ENCODE assay signal across 34 cellular contexts in the genomic region with DNA sequence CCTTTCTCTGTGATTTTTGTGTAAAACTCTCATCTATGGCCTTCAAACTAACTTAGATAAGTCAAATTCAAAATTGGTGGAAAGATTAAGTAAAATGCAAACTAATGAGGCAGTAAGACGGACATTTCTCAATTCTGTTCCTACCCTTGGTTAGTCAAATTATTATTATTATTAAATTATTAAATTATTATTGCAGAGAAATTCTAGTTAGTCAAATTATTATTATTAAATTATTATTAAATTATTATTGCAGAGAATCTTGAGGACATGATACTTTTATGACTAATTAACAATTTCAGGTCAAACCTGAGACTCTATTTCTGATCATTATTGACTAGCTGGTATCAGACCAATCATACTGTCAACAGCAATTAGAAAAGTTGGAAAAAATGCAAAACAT.
"Had no signal": no experiment of that assay in that cellular context is flagged by ENCODE, and none has a peak within 500 bp of the region (broad histone marks: within the 10 kb centered on the region; RNA-seq: fewer than 3 reads in every experiment).

No MANE protein-coding gene starts in this region.

- H3K27ac ChIP-seq: KMS-11 had no signal

- DNase-seq: Karpas-422, Kasumi-1, MG63, MM.1S, MV-4-11, NCI-H1048, NCI-H1092, NCI-H1092 treated with DMSO at 0.1 percent for 48 hours, NCI-H1105, NCI-H1105 treated with DMSO at 0.1 percent for 48 hours, NCI-H1417, NCI-H1417 treated with DMSO at 0.1 percent for 48 hours, NCI-H1436, NCI-H1436 treated with DMSO at 0.1 percent for 48 hours, NCI-H146, NCI-H1694, NCI-H1694 treated with DMSO at 0.1 percent for 48 hours, NCI-H187, NCI-H187 treated with DMSO at 0.1 percent for 48 hours, NCI-H1930, NCI-H2029, NCI-H2029 treated with DMSO at 0.1 percent for 48 hours, NCI-H2081, NCI-H2081 treated with DMSO at 0.1 percent for 48 hours, NCI-H2107, NCI-H2171, NCI-H2171 treated with DMSO at 0.1 percent for 48 hours, NCI-H2227 treated with DMSO at 0.1 percent for 48 hours, NCI-H226, NCI-H345, NCI-H446, NCI-H446 treated with DMSO at 0.1 percent for 48 hours, NCI-H510A had no signal

- H3K36me3 ChIP-seq: MG63 had no signal

- H3K4me3 ChIP-seq: MG63 had no signal

- H3K9me3 ChIP-seq: MG63 had no signal

- H3K27me3 ChIP-seq: MG63 had no signal
